11 cellular contexts compared by ENCODE assay signal in genomic region chr11:112292785-112293407, GRCh38. TPM values are rescaled to one million over a fixed set of nuclear protein-coding genes. Genes with fewer than 3 reads are reported as not detected.
DNase-seq lines count a peak whose midpoint lies in the region; ATAC-seq and TF ChIP-seq lines count a peak whose summit lies in the region.
"Had no signal": no experiment of that assay in that cellular context is flagged by ENCODE, and none has a peak within 500 bp of the region (broad histone marks: within the 10 kb centered on the region; RNA-seq: fewer than 3 reads in every experiment).

No MANE protein-coding gene starts in this region.

- no peaks in the 10 kb centered on the region for H3K9me3 ChIP-seq in suprapubic skin
- H3K9me3 ChIP-seq in effector memory CD4-positive, alpha-beta T cell (ENCODE audit: control insufficient read depth, low read length), result no peaks in the 10 kb centered on the region
- H3K9me3 ChIP-seq: BLaER1 had no signal

- H3K4me3 ChIP-seq in suprapubic skin, result no peak overlapping the region
- H3K4me3 ChIP-seq in effector memory CD4-positive, alpha-beta T cell (ENCODE audit: insufficient read depth, low read depth, low read length, poor library complexity, severe bottlenecking), result no peak overlapping the region
- H3K4me3 ChIP-seq: BLaER1 had no signal

- ATAC-seq in foreskin keratinocyte (peak; percentile 49), HG03196 (IDR thresholded peaks at IDR 0.05; ENCODE audit: unreplicated experiment) (no peak)

- no peak for TF ChIP-seq CTCF in foreskin keratinocyte (conservative IDR thresholded peaks at IDR 0.05)
- no peak for TF ChIP-seq CTCF in suprapubic skin (IDR thresholded peaks at IDR 0.05)

- DNase-seq in NCI-H1105 treated with DMSO at 0.1 percent for 48 hours (lab: John Stamatoyannopoulos, UW) (peak; percentile 44), NCI-H1105 (lab: John Stamatoyannopoulos, UW) (no peak), SW 1271 (lab: John Stamatoyannopoulos, UW) (peak; percentile 30 to 72), foreskin keratinocyte (peak; percentile 52 to 83), suprapubic skin (ENCODE audit: low spot score in 2 of 2) (peak in 1 of 2 donors; percentile 72), SHP77 treated with DMSO at 0.1 percent for 48 hours (lab: John Stamatoyannopoulos, UW) (no peak)
- no peak for DNase-seq in effector memory CD4-positive, alpha-beta T cell
- DNase-seq: activated gamma-delta T cell had no signal

- H3K27me3 ChIP-seq in foreskin keratinocyte (no peaks in the 10 kb centered on the region), suprapubic skin (no peaks in the 10 kb centered on the region)
- H3K27me3 ChIP-seq in effector memory CD4-positive, alpha-beta T cell (replicated peaks; ENCODE audit: control insufficient read depth, insufficient read depth, low read length, poor library complexity, severe bottlenecking), result no peaks in the 10 kb centered on the region
- H3K27me3 ChIP-seq: BLaER1 had no signal

- H3K27ac ChIP-seq in foreskin keratinocyte (no peak overlapping the region), suprapubic skin (peak overlapping the region; percentile 12)
- H3K27ac ChIP-seq in effector memory CD4-positive, alpha-beta T cell (ENCODE audit: insufficient read depth, low read length, poor library complexity, severe bottlenecking), result no peak overlapping the region
- H3K27ac ChIP-seq: BLaER1 had no signal

- H3K4me1 ChIP-seq in foreskin keratinocyte, result peaks cover 22% of the 10 kb centered on the region
- H3K4me1 ChIP-seq in suprapubic skin, result peaks cover 38% of the 10 kb centered on the region
- H3K4me1 ChIP-seq in effector memory CD4-positive, alpha-beta T cell (ENCODE audit: control insufficient read depth, insufficient read depth, low read length, poor library complexity, severe bottlenecking), result peaks cover 23% of the 10 kb centered on the region

- TF ChIP-seq EP300 in suprapubic skin (IDR thresholded peaks at IDR 0.05), result no peak

- H3K36me3 ChIP-seq in suprapubic skin, result no peaks in the 10 kb centered on the region
- no peaks in the 10 kb centered on the region for H3K36me3 ChIP-seq in effector memory CD4-positive, alpha-beta T cell (ENCODE audit: control insufficient read depth, insufficient read depth, low read length)
- H3K36me3 ChIP-seq: BLaER1 had no signal

- no peak for TF ChIP-seq POLR2A in suprapubic skin (IDR thresholded peaks at IDR 0.05)

RNA-seq across cellular contexts. Expression of gene PLET1, which starts 32.2 kb away (rescaled TPM):
- total RNA-seq in foreskin keratinocyte, result not detected in 2 replicates
- polyA plus RNA-seq in foreskin keratinocyte, result not detected in 2 replicates
- total RNA-seq in suprapubic skin, result not detected
- total RNA-seq: T-helper 1 cell treated with Interleukin-12 subunit alpha and Interleukin-12 subunit beta and Interleukin-4 antibody, amounts not matched to agents 30 ng/mL and 1 ng/mL, for 36 hours had no signal

Comparison
In these comparisons a context has a peak if more than half of its experiments do, and no peak if none do; other contexts are left out.
1. DNase-seq: peak in NCI-H1105 treated with DMSO at 0.1 percent for 48 hours (single experiment), SW 1271 (2 of 2) and foreskin keratinocyte (2 of 2); none in NCI-H1105 (single experiment), effector memory CD4-positive, alpha-beta T cell (0 of 3) and SHP77 treated with DMSO at 0.1 percent for 48 hours (single experiment).